Comparison of ENCODE assay signal across 9 cellular contexts in genomic region chr10:38093816-38094157, GRCh38. TPM values are rescaled to one million over a fixed set of nuclear protein-coding genes. Genes with fewer than 3 reads are reported as not detected.
DNase-seq lines count a peak whose midpoint lies in the region; ATAC-seq, FAIRE-seq and TF ChIP-seq lines count a peak whose summit lies in the region.
"Had no signal": no experiment of that assay in that cellular context is flagged by ENCODE, and none has a peak within 500 bp of the region (broad histone marks: within the 10 kb centered on the region; RNA-seq: fewer than 3 reads in every experiment).

No MANE protein-coding gene starts in this region.

- no peaks in the 10 kb centered on the region for H3K9me3 Mint-ChIP-seq in activated B cell treated with CpG ODN at 0.5 μM for 24 hours
- H3K9me3 Mint-ChIP-seq in stimulated activated memory B cell treated with anti-CD40 and anti-IgM and Interleukin-4, amounts not matched to agents 10 μg/mL and 1 μg/mL and 100 μg/mL, for 72 hours, result no peaks in the 10 kb centered on the region

- peaks cover 28% of the 10 kb centered on the region for H3K4me1 Mint-ChIP-seq in activated B cell treated with CpG ODN at 0.5 μM for 24 hours
- H3K4me1 Mint-ChIP-seq in stimulated activated memory B cell treated with anti-CD40 and anti-IgM and Interleukin-4, amounts not matched to agents 10 μg/mL and 1 μg/mL and 100 μg/mL, for 72 hours, result peaks cover 18% of the 10 kb centered on the region

- H3K36me3 Mint-ChIP-seq in activated B cell treated with CpG ODN at 0.5 μM for 24 hours (ENCODE audit: low read depth), result peaks cover 40% of the 10 kb centered on the region
- H3K36me3 Mint-ChIP-seq in stimulated activated memory B cell treated with anti-CD40 and anti-IgM and Interleukin-4, amounts not matched to agents 10 μg/mL and 1 μg/mL and 100 μg/mL, for 72 hours, result peaks cover 33% of the 10 kb centered on the region

- H3K27ac ChIP-seq in right cardiac atrium (ENCODE audit: low read length), result no peak overlapping the region

- peak; percentile 60 for DNase-seq in NCI-H146 (lab: John Stamatoyannopoulos, UW)
- DNase-seq in NCI-H146 treated with DMSO at 0.1 percent for 48 hours (lab: John Stamatoyannopoulos, UW; ENCODE audit: unreplicated experiment), result no peak
- DNase-seq in activated B cell treated with CpG ODN at 0.5 μM for 24 hours, result no peak
- DNase-seq in right cardiac atrium, result no peak
- DNase-seq in frontal cortex (ENCODE audit: low spot score in 2 of 2), result no peak
- no peak for DNase-seq in mucosa of gallbladder (ENCODE audit: low spot score)

- peak overlapping the region; percentile 31 for H3K4me3 ChIP-seq in right cardiac atrium (ENCODE audit: low read length)

- 8% methylated on average over 16 of the region's 16 CpGs for WGBS in right cardiac atrium

- no peak for TF ChIP-seq CTCF in activated B cell treated with CpG ODN at 0.5 μM for 24 hours (IDR thresholded peaks at IDR 0.05)

- H3K27ac Mint-ChIP-seq in activated B cell treated with CpG ODN at 0.5 μM for 24 hours, result peak overlapping the region; percentile 75
- H3K27ac Mint-ChIP-seq in stimulated activated memory B cell treated with anti-CD40 and anti-IgM and Interleukin-4, amounts not matched to agents 10 μg/mL and 1 μg/mL and 100 μg/mL, for 72 hours, result peak overlapping the region; percentile 87

- POLR2A ChIA-PET in activated B cell treated with CpG ODN at 0.5 μM for 24 hours (lab: Charles Lee), result interaction anchor here (1.1 to 3.3 kb wide), 2 partner anchors 84 to 118 kb away, joined by 4 to 28 read pairs; partner anchors contain the start of genes ZNF25 and ZNF33A

- peak overlapping the region; percentile 85 for H3K4me3 Mint-ChIP-seq in activated B cell treated with CpG ODN at 0.5 μM for 24 hours
- peak overlapping the region; percentile 93 for H3K4me3 Mint-ChIP-seq in stimulated activated memory B cell treated with anti-CD40 and anti-IgM and Interleukin-4, amounts not matched to agents 10 μg/mL and 1 μg/mL and 100 μg/mL, for 72 hours

- FAIRE-seq in frontal cortex (lab: Jason Lieb, UNC), result no peak

- no peaks in the 10 kb centered on the region for H3K27me3 ChIP-seq in right cardiac atrium (ENCODE audit: control insufficient read depth, insufficient read depth)
- H3K27me3 ChIP-seq: cardiac muscle cell had no signal

- intact Hi-C loops in activated B cell treated with CpG ODN at 0.5 μM for 24 hours (cut with micrococcal nuclease), result loop anchor here (1.0 kb wide), 6 partner anchors 55 to 310 kb away; partner anchors contain the start of genes ZNF248, ZNF25 and ZNF33A
- intact Hi-C loops in right cardiac atrium (cut with DNase I), result loop anchor here in 1 of 4 donors (10.0 kb wide), 1 partner anchor 119 kb away; the partner anchor contains the start of gene ZNF25

- H3K4me1 ChIP-seq in right cardiac atrium (ENCODE audit: control insufficient read depth, insufficient read depth, low read length), result peaks cover 6% of the 10 kb centered on the region

- ATAC-seq in HG02973 (IDR thresholded peaks at IDR 0.05; ENCODE audit: unreplicated experiment) (peak; percentile 9), activated B cell treated with CpG ODN at 0.5 μM for 24 hours (ENCODE audit: low read depth) (peak; percentile 16), right cardiac atrium (peak; percentile 50 to 56)
- peak; percentile 32 for ATAC-seq in stimulated activated memory B cell treated with anti-CD40 and anti-IgM and Interleukin-4, amounts not matched to agents 10 μg/mL and 1 μg/mL and 100 μg/mL, for 72 hours

- no peaks in the 10 kb centered on the region for H3K9me3 ChIP-seq in right cardiac atrium (ENCODE audit: control insufficient read depth, low read length)

- CTCF ChIA-PET in activated B cell treated with CpG ODN at 0.5 μM for 24 hours (lab: Charles Lee), result interaction anchor here (1.2 to 1.6 kb wide), 2 partner anchors 115 to 116 kb away, joined by 3 to 6 read pairs; no protein-coding TSS in a partner anchor

- H3K27me3 Mint-ChIP-seq in activated B cell treated with CpG ODN at 0.5 μM for 24 hours, result no peaks in the 10 kb centered on the region
- H3K27me3 Mint-ChIP-seq in stimulated activated memory B cell treated with anti-CD40 and anti-IgM and Interleukin-4, amounts not matched to agents 10 μg/mL and 1 μg/mL and 100 μg/mL, for 72 hours, result no peaks in the 10 kb centered on the region

RNA-seq across cellular contexts. Expression of gene ZNF37A, which starts 0.3 kb away (rescaled TPM):
- total RNA-seq in activated B cell treated with CpG ODN at 0.5 μM for 24 hours, result 20.8 and 23.1 TPM in 2 replicates
- 10 to 100 TPM; 10.3 to 12.8 (median 11.8) TPM for total RNA-seq in right cardiac atrium
- polyA plus RNA-seq in right cardiac atrium, result 5.5 TPM
- total RNA-seq in frontal cortex, result 20.0 TPM
- 19.5 TPM for total RNA-seq in mucosa of gallbladder
